Comparison of ENCODE assay signal across 3 cellular contexts in genomic region chr9:126735482-126735881, GRCh38.
TF ChIP-seq lines count a peak whose summit lies in the region.

No MANE protein-coding gene starts in this region.

TF ChIP-seq in HepG2, 621 proteins besides CTCF, POLR2A, EP300 and RAD21:
- TF ChIP-seq, protein P1, sequence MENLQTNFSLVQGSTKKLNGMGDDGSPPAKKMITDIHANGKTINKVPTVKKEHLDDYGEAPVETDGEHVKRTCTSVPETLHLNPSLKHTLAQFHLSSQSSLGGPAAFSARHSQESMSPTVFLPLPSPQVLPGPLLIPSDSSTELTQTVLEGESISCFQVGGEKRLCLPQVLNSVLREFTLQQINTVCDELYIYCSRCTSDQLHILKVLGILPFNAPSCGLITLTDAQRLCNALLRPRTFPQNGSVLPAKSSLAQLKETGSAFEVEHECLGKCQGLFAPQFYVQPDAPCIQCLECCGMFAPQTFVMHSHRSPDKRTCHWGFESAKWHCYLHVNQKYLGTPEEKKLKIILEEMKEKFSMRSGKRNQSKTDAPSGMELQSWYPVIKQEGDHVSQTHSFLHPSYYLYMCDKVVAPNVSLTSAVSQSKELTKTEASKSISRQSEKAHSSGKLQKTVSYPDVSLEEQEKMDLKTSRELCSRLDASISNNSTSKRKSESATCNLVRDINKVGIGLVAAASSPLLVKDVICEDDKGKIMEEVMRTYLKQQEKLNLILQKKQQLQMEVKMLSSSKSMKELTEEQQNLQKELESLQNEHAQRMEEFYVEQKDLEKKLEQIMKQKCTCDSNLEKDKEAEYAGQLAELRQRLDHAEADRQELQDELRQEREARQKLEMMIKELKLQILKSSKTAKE (CRISPR knock-in tag; IDR thresholded peaks at IDR 0.05; ENCODE audit: borderline replicate concordance) = no peak
- TF ChIP-seq ZNF317 (CRISPR knock-in tag; IDR thresholded peaks at IDR 0.05) = peak; percentile 97

TF ChIP-seq in HCT116, 20 proteins besides CTCF, POLR2A, EP300 and RAD21:
- TF ChIP-seq, protein P2, sequence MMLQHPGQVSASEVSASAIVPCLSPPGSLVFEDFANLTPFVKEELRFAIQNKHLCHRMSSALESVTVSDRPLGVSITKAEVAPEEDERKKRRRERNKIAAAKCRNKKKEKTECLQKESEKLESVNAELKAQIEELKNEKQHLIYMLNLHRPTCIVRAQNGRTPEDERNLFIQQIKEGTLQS (IDR thresholded peaks at IDR 0.05) = no peak
- TF ChIP-seq POLR2AphosphoS5 (IDR thresholded peaks at IDR 0.05; ENCODE audit: low read depth, low read length) = no peak
- peak; percentile 69 for TF ChIP-seq CBX3 (IDR thresholded peaks at IDR 0.05; ENCODE audit: low read depth)
- TF ChIP-seq EZH2phosphoT487 (IDR thresholded peaks at IDR 0.05; ENCODE audit: borderline replicate concordance) = no peak

TF ChIP-seq in K562, 482 proteins besides CTCF, POLR2A, EP300 and RAD21 (continued from another document):
- TF ChIP-seq ERF (CRISPR knock-in tag; IDR thresholded peaks at IDR 0.05) = no peak
- no peak for TF ChIP-seq ZNF717 (CRISPR knock-in tag; IDR thresholded peaks at IDR 0.05)
- TF ChIP-seq CBX3 (IDR thresholded peaks at IDR 0.05; ENCODE audit: borderline replicate concordance in 1 of 2, low read length in 2 of 2) = 0 out of 3 replicates have a peak, but pooled peaks of 1 of the 2 experiments have one; percentile 52
- no peak for TF ChIP-seq HMG20B (CRISPR knock-in tag; IDR thresholded peaks at IDR 0.05)
- no peak for TF ChIP-seq BRF2 (IDR thresholded peaks at IDR 0.05; ENCODE audit: borderline replicate concordance, insufficient read depth, insufficient read length)
- no peak for TF ChIP-seq EWSR1 (IDR thresholded peaks at IDR 0.05; ENCODE audit: borderline replicate concordance, low read depth, partially characterized antibody)
- peak; percentile 68; the same call in 1 of the 2 replicates for TF ChIP-seq CBX5 (IDR thresholded peaks at IDR 0.05; ENCODE audit: borderline replicate concordance, low read depth)
- no peak for TF ChIP-seq TCF3 (CRISPR knock-in tag; IDR thresholded peaks at IDR 0.05)
- TF ChIP-seq RBM25 (IDR thresholded peaks at IDR 0.05; ENCODE audit: low read depth, low read length, severe bottlenecking) = no peak
